ENCODE assay signal across 8 cellular contexts in the genomic region with DNA sequence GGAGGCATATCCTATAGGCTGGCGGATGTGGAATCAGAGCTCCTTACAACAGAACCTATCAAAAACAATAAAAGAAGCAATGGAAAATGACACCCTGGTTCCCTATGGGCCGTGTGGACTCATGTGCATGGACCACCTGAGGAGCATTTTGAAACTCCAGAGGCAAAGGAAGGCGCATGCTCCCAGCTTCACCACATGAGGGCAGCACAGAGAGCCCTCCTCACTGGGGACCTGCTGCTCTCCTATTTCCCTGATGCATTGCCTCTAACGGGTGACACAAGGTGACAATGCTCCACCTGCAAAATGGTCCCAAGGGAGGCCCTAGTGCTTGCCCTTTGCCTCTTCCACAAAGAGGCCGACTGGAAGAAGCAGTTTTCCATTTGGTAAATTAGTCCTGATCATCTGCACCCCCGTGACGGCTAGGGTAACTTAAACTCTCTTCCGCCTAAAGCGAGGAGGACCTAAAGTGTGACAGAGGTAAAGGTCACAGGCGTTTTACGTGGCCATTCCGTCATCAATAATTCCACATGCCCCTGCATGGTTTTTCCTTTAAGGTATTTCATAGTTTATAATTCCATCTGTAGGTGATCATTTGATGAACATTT.
A peak's percentile ranks its signal among the peaks of the same experiment; 100 is the strongest.
DNase-seq lines count a peak whose midpoint lies in the region; ATAC-seq and TF ChIP-seq lines count a peak whose summit lies in the region.

No MANE protein-coding gene starts in this region.

- H4K20me1 ChIP-seq in OCI-LY7 (ENCODE audit: insufficient read depth, low read length) = no peaks in the 10 kb centered on the region

- POLR2A ChIA-PET in OCI-LY7 (lab: Charles Lee) = no interaction called here

- no peaks in the 10 kb centered on the region for H3K36me3 Mint-ChIP-seq in activated naive CD4-positive, alpha-beta T cell treated with anti-CD3 and anti-CD28 coated beads, Interleukin-2, amount 10 ng/mL, durations not matched to agents 7 days and 5 days

- H3K4me1 Mint-ChIP-seq in activated naive CD4-positive, alpha-beta T cell treated with anti-CD3 and anti-CD28 coated beads, Interleukin-2, amount 10 ng/mL, durations not matched to agents 7 days and 5 days = no peaks in the 10 kb centered on the region

- H3K79me2 ChIP-seq in OCI-LY7 (ENCODE audit: insufficient read depth, low read depth, low read length) = no peaks in the 10 kb centered on the region

- H3K9me2 ChIP-seq in OCI-LY7 (ENCODE audit: insufficient read depth, low read length) = no peaks in the 10 kb centered on the region

- TF ChIP-seq CTCF in OCI-LY7 (conservative IDR thresholded peaks at IDR 0.05; ENCODE audit: low read length) = peak; percentile 83

- CTCF ChIA-PET in OCI-LY7 (lab: Charles Lee; ENCODE audit: unreplicated experiment) = no interaction called here
- CTCF ChIA-PET in activated naive CD4-positive, alpha-beta T cell treated with anti-CD3 and anti-CD28 coated beads, Interleukin-2, amount 10 ng/mL, durations not matched to agents 7 days and 5 days (lab: Charles Lee) = interaction anchor here (0.7 to 9.4 kb wide), 7 partner anchors 10 to 356 kb away, joined by 3 to 78 read pairs (median 5); no protein-coding TSS in a partner anchor

- no peak overlapping the region for H3K4me2 ChIP-seq in OCI-LY7 (ENCODE audit: low read length)

- no TSS peak for BruUV-seq in OCI-LY7 (replicated peaks; lab: Mats Ljungman, UMichigan)

- no peak overlapping the region for H3K4me3 ChIP-seq in OCI-LY7 (ENCODE audit: low read depth, low read length, poor library complexity, severe bottlenecking)

- no peaks in the 10 kb centered on the region for H3K9me3 ChIP-seq in OCI-LY7 (ENCODE audit: low read length)

- no peak overlapping the region for H3K27ac Mint-ChIP-seq in activated naive CD4-positive, alpha-beta T cell treated with anti-CD3 and anti-CD28 coated beads, Interleukin-2, amount 10 ng/mL, durations not matched to agents 7 days and 5 days

- intact Hi-C loops in OCI-LY7 (cut with micrococcal nuclease; ENCODE audit: unreplicated experiment) = loop anchor here (2.0 kb wide), 1 partner anchor 199 kb away; no protein-coding TSS in a partner anchor

- DNase-seq in CD1c-positive myeloid dendritic cell (ENCODE audit: extremely low spot score) = peak; percentile 45
- DNase-seq in OCI-LY7 (ENCODE audit: low spot score) = peak; percentile 53
- peak; percentile 63 for DNase-seq in activated naive CD4-positive, alpha-beta T cell treated with anti-CD3 and anti-CD28 coated beads, Interleukin-2, amount 10 ng/mL, durations not matched to agents 7 days and 5 days
- peak; percentile 23 for DNase-seq in inferior parietal cortex (ENCODE audit: extremely low spot score)
- peak; percentile 4 for DNase-seq in stimulated activated CD8-positive, alpha-beta memory T cell treated with anti-CD3 and anti-CD28 coated beads, Interleukin-15, amount 100 ng/mL, for 1 hour (ENCODE audit: low read depth)
- DNase-seq in NCI-H446 (lab: John Stamatoyannopoulos, UW) = no peak

- no peaks in the 10 kb centered on the region for H3K4me1 ChIP-seq in OCI-LY7 (ENCODE audit: insufficient read depth, low read length, poor library complexity, severe bottlenecking)

- H3K9me3 Mint-ChIP-seq in activated naive CD4-positive, alpha-beta T cell treated with anti-CD3 and anti-CD28 coated beads, Interleukin-2, amount 10 ng/mL, durations not matched to agents 7 days and 5 days = no peaks in the 10 kb centered on the region

- H2AFZ ChIP-seq in OCI-LY7 (ENCODE audit: low read length) = no peak overlapping the region

- H3K36me3 ChIP-seq in OCI-LY7 (ENCODE audit: insufficient read depth, low read length) = no peaks in the 10 kb centered on the region

- H3K27ac ChIP-seq in OCI-LY7 (ENCODE audit: low read depth, low read length, poor library complexity, severe bottlenecking) = no peak overlapping the region

- H3K27me3 Mint-ChIP-seq in activated naive CD4-positive, alpha-beta T cell treated with anti-CD3 and anti-CD28 coated beads, Interleukin-2, amount 10 ng/mL, durations not matched to agents 7 days and 5 days = no peaks in the 10 kb centered on the region

- H3K4me3 Mint-ChIP-seq in activated naive CD4-positive, alpha-beta T cell treated with anti-CD3 and anti-CD28 coated beads, Interleukin-2, amount 10 ng/mL, durations not matched to agents 7 days and 5 days = no peak overlapping the region

- ATAC-seq in GM18861 (IDR thresholded peaks at IDR 0.05; ENCODE audit: unreplicated experiment) (peak; percentile 82), HG03135 (IDR thresholded peaks at IDR 0.05; ENCODE audit: unreplicated experiment) (peak; percentile 71)

Comparison
In these comparisons a context has a peak if more than half of its experiments do, and no peak if none do; other contexts are left out.
1. DNase-seq: peak in CD1c-positive myeloid dendritic cell (single experiment), OCI-LY7 (single experiment), activated naive CD4-positive, alpha-beta T cell treated with anti-CD3 and anti-CD28 coated beads, Interleukin-2, amount 10 ng/mL, durations not matched to agents 7 days and 5 days (single experiment), inferior parietal cortex (single experiment) and stimulated activated CD8-positive, alpha-beta memory T cell treated with anti-CD3 and anti-CD28 coated beads, Interleukin-15, amount 100 ng/mL, for 1 hour (single experiment); none in NCI-H446 (0 of 2).